In genomic region chr11:62645660-62645933, GRCh38 we compare ENCODE assay signal across 9 cellular contexts. TPM values are rescaled to one million over a fixed set of nuclear protein-coding genes. Genes with fewer than 3 reads are reported as not detected.
DNase-seq lines count a peak whose midpoint lies in the region; ATAC-seq and TF ChIP-seq lines count a peak whose summit lies in the region.
"Had no signal": no experiment of that assay in that cellular context is flagged by ENCODE, and none has a peak within 500 bp of the region (broad histone marks: within the 10 kb centered on the region; RNA-seq: fewer than 3 reads in every experiment).

No MANE protein-coding gene starts in this region.

- TF ChIP-seq CTCF in HFFc6 (IDR thresholded peaks at IDR 0.05) = no peak
- no peak for TF ChIP-seq CTCF in activated B cell treated with CpG ODN at 0.5 μM for 24 hours (IDR thresholded peaks at IDR 0.05)
- TF ChIP-seq CTCF in hepatocyte (IDR thresholded peaks at IDR 0.05; ENCODE audit: poor library complexity) = no peak

- POLR2A ChIA-PET in activated B cell treated with CpG ODN at 0.5 μM for 24 hours (lab: Charles Lee) = interaction anchor here (0.7 to 5.8 kb wide), 17 partner anchors 9 to 236 kb away, joined by 3 to 130 read pairs (median 12); partner anchors contain the start of genes B3GAT3, BSCL2, C11orf98 and CSKMT

- no peaks in the 10 kb centered on the region for H3K9me2 ChIP-seq in hepatocyte (replicated peaks; ENCODE audit: insufficient read depth)

- intact Hi-C loops in activated B cell treated with CpG ODN at 0.5 μM for 24 hours (cut with micrococcal nuclease) = no loop called here

- H3K4me3 ChIP-seq in hepatocyte = peak overlapping the region; percentile 72

- peak overlapping the region; percentile 97 for H3K27ac ChIP-seq in hepatocyte

- H3K4me3 Mint-ChIP-seq in HFFc6 (peak overlapping the region; percentile 98), activated B cell treated with CpG ODN at 0.5 μM for 24 hours (peak overlapping the region; percentile 93)
- peak overlapping the region; percentile 96 for H3K4me3 Mint-ChIP-seq in stimulated activated effector memory CD8-positive, alpha-beta T cell treated with anti-CD3 and anti-CD28 coated beads, Interleukin-12 subunit alpha, Interleukin-12 subunit beta, amount 100 ng/mL, for 72 hours

- 20% methylated on average over 9 of the region's 9 CpGs for WGBS in hepatocyte (ENCODE audit: low lambda C conversion rate, missing lambda C conversion rate)

- CTCF ChIA-PET in activated B cell treated with CpG ODN at 0.5 μM for 24 hours (lab: Charles Lee) = interaction anchor here (1.4 kb wide), 1 partner anchor 221 kb away, joined by 3 read pairs; no protein-coding TSS in a partner anchor

- H3K27ac Mint-ChIP-seq in HFFc6 = peak overlapping the region; percentile 92
- H3K27ac Mint-ChIP-seq in activated B cell treated with CpG ODN at 0.5 μM for 24 hours = peak overlapping the region; percentile 86
- peak overlapping the region; percentile 95 for H3K27ac Mint-ChIP-seq in stimulated activated effector memory CD8-positive, alpha-beta T cell treated with anti-CD3 and anti-CD28 coated beads, Interleukin-12 subunit alpha, Interleukin-12 subunit beta, amount 100 ng/mL, for 72 hours

- H3K36me3 Mint-ChIP-seq in HFFc6 (ENCODE audit: low read depth) (peaks cover 9% of the 10 kb centered on the region), activated B cell treated with CpG ODN at 0.5 μM for 24 hours (ENCODE audit: low read depth) (peaks cover 37% of the 10 kb centered on the region)
- H3K36me3 Mint-ChIP-seq in stimulated activated effector memory CD8-positive, alpha-beta T cell treated with anti-CD3 and anti-CD28 coated beads, Interleukin-12 subunit alpha, Interleukin-12 subunit beta, amount 100 ng/mL, for 72 hours = peaks cover 86% of the 10 kb centered on the region

- H3K9me3 ChIP-seq in hepatocyte (ENCODE audit: low read depth) = no peaks in the 10 kb centered on the region

- H2AFZ ChIP-seq in hepatocyte = peak overlapping the region; percentile 20

- H3K36me3 ChIP-seq in hepatocyte (replicated peaks; ENCODE audit: insufficient read depth, low read depth) = no peaks in the 10 kb centered on the region

- H3K27me3 Mint-ChIP-seq in HFFc6 (ENCODE audit: insufficient read depth) = peaks cover 2% of the 10 kb centered on the region; the same call in 1 of the 2 replicates
- H3K27me3 Mint-ChIP-seq in activated B cell treated with CpG ODN at 0.5 μM for 24 hours = no peaks in the 10 kb centered on the region

- no peak for DNase-seq in HFFc6
- no peak for DNase-seq in activated B cell treated with CpG ODN at 0.5 μM for 24 hours
- no peak for DNase-seq in hepatocyte (ENCODE audit: low spot score)
- DNase-seq in stimulated activated effector memory CD8-positive, alpha-beta T cell treated with anti-CD3 and anti-CD28 coated beads, Interleukin-12 subunit alpha, Interleukin-12 subunit beta, amount 100 ng/mL, for 72 hours (ENCODE audit: low spot score in 2 of 2) = no peak
- DNase-seq in stimulated activated CD4-positive, alpha-beta T cell treated with anti-CD3 and anti-CD28 coated beads, Interleukin-1b, Interleukin-23, amount 100 ng/mL, for 48 hours = no peak
- no peak for DNase-seq in NCI-H345 (lab: John Stamatoyannopoulos, UW)
- no peak for DNase-seq in NCI-H1105 treated with DMSO at 0.1 percent for 48 hours (lab: John Stamatoyannopoulos, UW)
- DNase-seq in UCSD-AML1 (lab: John Stamatoyannopoulos, UW; ENCODE audit: unreplicated experiment) = no peak
- DNase-seq: RPMI8226 had no signal

- H3K79me2 ChIP-seq in hepatocyte = peaks cover 57% of the 10 kb centered on the region

- H4K20me1 ChIP-seq in hepatocyte (ENCODE audit: insufficient read depth, poor library complexity, severe bottlenecking) = no peaks in the 10 kb centered on the region

- H3K9me3 Mint-ChIP-seq in HFFc6 (no peaks in the 10 kb centered on the region), activated B cell treated with CpG ODN at 0.5 μM for 24 hours (no peaks in the 10 kb centered on the region)
- H3K9me3 Mint-ChIP-seq in stimulated activated effector memory CD8-positive, alpha-beta T cell treated with anti-CD3 and anti-CD28 coated beads, Interleukin-12 subunit alpha, Interleukin-12 subunit beta, amount 100 ng/mL, for 72 hours = no peaks in the 10 kb centered on the region

- H3K4me2 ChIP-seq in hepatocyte = peak overlapping the region; percentile 97

- no peaks in the 10 kb centered on the region for H3K27me3 ChIP-seq in hepatocyte

- no peak for ATAC-seq in activated B cell treated with CpG ODN at 0.5 μM for 24 hours (ENCODE audit: low read depth)
- no peak for ATAC-seq in stimulated activated effector memory CD8-positive, alpha-beta T cell treated with anti-CD3 and anti-CD28 coated beads, Interleukin-12 subunit alpha, Interleukin-12 subunit beta, amount 100 ng/mL, for 72 hours

- peaks cover 10% of the 10 kb centered on the region for H3K4me1 ChIP-seq in hepatocyte (ENCODE audit: insufficient read depth)

- peaks cover 13% of the 10 kb centered on the region for H3K4me1 Mint-ChIP-seq in HFFc6 (ENCODE audit: low read depth)
- H3K4me1 Mint-ChIP-seq in activated B cell treated with CpG ODN at 0.5 μM for 24 hours = peaks cover 36% of the 10 kb centered on the region
- peaks cover 29% of the 10 kb centered on the region for H3K4me1 Mint-ChIP-seq in stimulated activated effector memory CD8-positive, alpha-beta T cell treated with anti-CD3 and anti-CD28 coated beads, Interleukin-12 subunit alpha, Interleukin-12 subunit beta, amount 100 ng/mL, for 72 hours

RNA-seq across cellular contexts. Expression of gene GANAB, which starts 0.8 kb away (rescaled TPM):
- total RNA-seq in HFFc6 (2021; fragmentation: NEBNext Ultra II Directional; extraction: Animal tissue kit (Norgen Biotek cat#: 25700)) = 100 to 1,000 TPM; 331 to 450 (median 416) TPM
- total RNA-seq in activated B cell treated with CpG ODN at 0.5 μM for 24 hours (187 and 189 TPM in 2 replicates), hepatocyte (251 and 254 TPM in 2 replicates)
- 212 and 232 TPM in 2 replicates for polyA plus RNA-seq in hepatocyte

RNA-seq across cellular contexts. Expression of gene INTS5, which starts 7.5 kb away (rescaled TPM):
- total RNA-seq in HFFc6 (2021; fragmentation: NEBNext Ultra II Directional; extraction: Animal tissue kit (Norgen Biotek cat#: 25700)) = 10 to 100 TPM; 19.1 to 26.6 (median 23.3) TPM
- 24.9 and 27.6 TPM in 2 replicates for total RNA-seq in activated B cell treated with CpG ODN at 0.5 μM for 24 hours
- total RNA-seq in hepatocyte = 12.6 and 18.7 TPM in 2 replicates
- polyA plus RNA-seq in hepatocyte = 19.1 and 21.1 TPM in 2 replicates

RNA-seq across cellular contexts. Expression of gene C11orf98, which starts 19.4 kb away (rescaled TPM):
- total RNA-seq in HFFc6 (2021; fragmentation: NEBNext Ultra II Directional; extraction: Animal tissue kit (Norgen Biotek cat#: 25700)) = 10 to 100 TPM; 56.1 to 74.6 (median 64.8) TPM
- total RNA-seq in activated B cell treated with CpG ODN at 0.5 μM for 24 hours (107 and 120 TPM in 2 replicates), hepatocyte (63.7 and 80.4 TPM in 2 replicates)
- 116 and 133 TPM in 2 replicates for polyA plus RNA-seq in hepatocyte

RNA-seq across cellular contexts. Expression of gene CSKMT, which starts 19.5 kb away (rescaled TPM):
- 10 to 100 TPM; 12.3 to 23.6 (median 17.2) TPM for total RNA-seq in HFFc6 (2021; fragmentation: NEBNext Ultra II Directional; extraction: Animal tissue kit (Norgen Biotek cat#: 25700))
- total RNA-seq in activated B cell treated with CpG ODN at 0.5 μM for 24 hours (50.5 and 52.1 TPM in 2 replicates), hepatocyte (10.0 and 22.5 TPM in 2 replicates)
- 5.7 and 7.1 TPM in 2 replicates for polyA plus RNA-seq in hepatocyte

RNA-seq across cellular contexts. Expression of gene B3GAT3, which starts 23.8 kb away (rescaled TPM):
- total RNA-seq in HFFc6 (2021; fragmentation: NEBNext Ultra II Directional; extraction: Animal tissue kit (Norgen Biotek cat#: 25700)) = 10 to 100 TPM; 57.9 to 93.2 (median 63.0) TPM
- total RNA-seq in activated B cell treated with CpG ODN at 0.5 μM for 24 hours (48.8 and 56.6 TPM in 2 replicates), hepatocyte (32.3 and 34.4 TPM in 2 replicates)
- 59.6 and 61.4 TPM in 2 replicates for polyA plus RNA-seq in hepatocyte
